Comparison of ENCODE assay signal across 37 cellular contexts in the genomic region with DNA sequence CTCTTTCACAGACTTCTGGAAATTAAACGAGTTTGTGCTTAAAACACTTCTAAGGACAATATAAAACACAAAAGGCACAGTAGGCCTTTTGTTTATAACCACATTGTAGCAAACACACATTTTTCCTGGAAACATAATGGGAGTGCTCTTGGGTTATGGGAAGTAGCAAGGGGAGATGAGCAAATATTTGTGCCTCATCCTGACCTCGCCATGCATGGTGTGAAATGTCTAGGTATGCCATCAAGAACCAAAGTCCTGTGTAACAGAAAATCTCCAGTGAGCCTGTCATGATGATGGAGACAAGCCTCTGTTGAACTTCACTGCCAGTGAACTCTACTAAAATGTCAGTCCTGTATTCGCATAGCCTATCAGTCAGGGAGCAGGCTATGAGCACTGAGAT.
"Had no signal": no experiment of that assay in that cellular context is flagged by ENCODE, and none has a peak within 500 bp of the region (broad histone marks: within the 10 kb centered on the region; RNA-seq: fewer than 3 reads in every experiment).

No MANE protein-coding gene starts in this region.

- H3K27ac ChIP-seq: adrenal gland, body of pancreas, brain microvascular endothelial cell, breast epithelium, VCaP had no signal

- ATAC-seq: activated CD8-positive, alpha-beta T cell treated with anti-CD3 and anti-CD28 coated beads for 36 hours; activated naive CD4-positive, alpha-beta T cell treated with anti-CD3 and anti-CD28 coated beads, Interleukin-2, amount 50 U/mL, for 72 hours; activated T-cell treated with anti-CD3 and anti-CD28 coated beads, Interleukin-2, amount 50 U/mL, for 4 hours; activated T-cell treated with anti-CD3 and anti-CD28 coated beads, Interleukin-2, amount 50 U/mL, for 72 hours; activated T-helper 17 cell treated with anti-CD3 and anti-CD28 coated beads, Interleukin-2, amount 50 U/mL, for 72 hours; body of pancreas had no signal

- H3K36me3 ChIP-seq: adrenal gland, brain microvascular endothelial cell, breast epithelium had no signal

- H3K4me3 ChIP-seq: adrenal gland, body of pancreas, breast epithelium had no signal

- DNase-seq: activated B cell treated with CpG ODN at 0.5 μM for 24 hours; activated CD4-positive, alpha-beta memory T cell treated with anti-CD3 and anti-CD28 coated beads for 36 hours; activated CD4-positive, alpha-beta T cell treated with anti-CD3 and anti-CD28 coated beads for 4 hours; activated CD4-positive, alpha-beta T cell treated with anti-CD3 and anti-CD28 coated beads, Interleukin-2, amount 10 ng/mL, durations not matched to agents 24 days and 14 days; activated CD4-positive, alpha-beta T cell treated with anti-CD3 and anti-CD28 coated beads, Interleukin-2, amount 50 U/mL, for 1 hour; activated CD4-positive, alpha-beta T cell treated with anti-CD3 and anti-CD28 coated beads, Interleukin-2, amount 50 U/mL, for 4 hours; activated CD4-positive, CD25-positive, alpha-beta regulatory T cell treated with anti-CD3 and anti-CD28 coated beads, Interleukin-2, amount 50 U/mL, for 72 hours; activated CD8-positive, alpha-beta memory T cell treated with anti-CD3 and anti-CD28 coated beads, Interleukin-2, amount 50 U/mL, for 4 hours; activated CD8-positive, alpha-beta T cell treated with anti-CD3 and anti-CD28 coated beads for 36 hours; activated effector memory CD4-positive, alpha-beta T cell treated with anti-CD3 and anti-CD28 coated beads, Interleukin-2, amount 50 U/mL, for 16 hours; activated gamma-delta T cell treated with Interleukin-2 at 50 U/mL for 16 hours; activated naive CD4-positive, alpha-beta T cell; activated naive CD4-positive, alpha-beta T cell treated with anti-CD3 and anti-CD28 coated beads for 36 hours; activated naive CD4-positive, alpha-beta T cell treated with anti-CD3 and anti-CD28 coated beads, Interleukin-2, amount 50 U/mL, for 16 hours; activated naive CD8-positive, alpha-beta T cell treated with anti-CD3 and anti-CD28 coated beads for 36 hours; activated T-cell treated with anti-CD3 and anti-CD28 coated beads for 4 hours; activated T-cell treated with anti-CD3 and anti-CD28 coated beads, Interleukin-2, amount 50 U/mL, for 1 hour; activated T-cell treated with anti-CD3 and anti-CD28 coated beads, Interleukin-2, amount 50 U/mL, for 4 hours; activated T-cell treated with anti-CD3 and anti-CD28 coated beads, Interleukin-2, amount 50 U/mL, for 72 hours; adrenal gland; amniotic stem cell; aorta; body of pancreas; brain microvascular endothelial cell; central memory CD4-positive, alpha-beta T cell; T-helper 1 cell; T-helper 2 cell; T-helper 9 cell had no signal

- H3K9me3 Mint-ChIP-seq: activated B cell treated with CpG ODN at 0.5 μM for 24 hours; activated CD4-positive, alpha-beta T cell treated with anti-CD3 and anti-CD28 coated beads, Interleukin-2, amount 10 ng/mL, durations not matched to agents 24 days and 14 days; activated CD8-positive, alpha-beta T cell treated with anti-CD3 and anti-CD28 coated beads for 36 hours; activated naive CD4-positive, alpha-beta T cell treated with anti-CD3 and anti-CD28 coated beads, Interleukin-2, amount 50 U/mL, for 72 hours; activated naive CD8-positive, alpha-beta T cell treated with anti-CD3 and anti-CD28 coated beads for 36 hours; activated T-cell treated with anti-CD3 and anti-CD28 coated beads, Interleukin-2, amount 50 U/mL, for 4 hours; activated T-helper 1 cell treated with anti-CD3 and anti-CD28 coated beads, Interleukin-12 subunit alpha, Interleukin-12 subunit beta, Interleukin-2, Interleukin-4 antibody, amounts not matched to agents 30 ng/mL and 10 ng/mL and 1 ng/mL, durations not matched to agents 14 hours and 24 hours and 36 hours; T-helper 1 cell treated with Interleukin-12 subunit alpha and Interleukin-12 subunit beta and Interleukin-4 antibody, amounts not matched to agents 30 μg/mL and 1 μg/mL, for 36 hours; T-helper 2 cell treated with Interferon-gamma antibody and Interleukin-4, amounts not matched to agents 5 μg/mL and 100 μg/mL, for 36 hours had no signal

- H3K4me1 Mint-ChIP-seq: activated B cell treated with CpG ODN at 0.5 μM for 24 hours; activated CD4-positive, alpha-beta T cell treated with anti-CD3 and anti-CD28 coated beads, Interleukin-2, amount 10 ng/mL, durations not matched to agents 24 days and 14 days; activated naive CD8-positive, alpha-beta T cell treated with anti-CD3 and anti-CD28 coated beads for 36 hours; activated T-helper 17 cell treated with anti-CD3 and anti-CD28 coated beads, Interleukin-2, amount 50 U/mL, for 72 hours had no signal

- H3K4me3 Mint-ChIP-seq: activated B cell treated with CpG ODN at 0.5 μM for 24 hours; activated CD4-positive, alpha-beta memory T cell treated with anti-CD3 and anti-CD28 coated beads for 36 hours; activated CD4-positive, alpha-beta T cell treated with anti-CD3 and anti-CD28 coated beads, Interleukin-2, amount 10 ng/mL, durations not matched to agents 24 days and 14 days; activated CD8-positive, alpha-beta T cell treated with anti-CD3 and anti-CD28 coated beads for 36 hours; activated naive CD4-positive, alpha-beta T cell treated with anti-CD3 and anti-CD28 coated beads for 36 hours; activated naive CD8-positive, alpha-beta T cell treated with anti-CD3 and anti-CD28 coated beads for 36 hours; activated T-cell treated with anti-CD3 and anti-CD28 coated beads, Interleukin-2, amount 50 U/mL, for 4 hours; activated T-cell treated with anti-CD3 and anti-CD28 coated beads, Interleukin-2, amount 50 U/mL, for 72 hours; activated T-helper 1 cell treated with anti-CD3 and anti-CD28 coated beads, Interleukin-12 subunit alpha, Interleukin-12 subunit beta, Interleukin-2, Interleukin-4 antibody, amounts not matched to agents 30 ng/mL and 10 ng/mL and 1 ng/mL, durations not matched to agents 14 hours and 24 hours and 36 hours; activated T-helper 17 cell treated with anti-CD3 and anti-CD28 coated beads, Interleukin-2, amount 50 U/mL, for 72 hours; T-helper 1 cell treated with Interleukin-12 subunit alpha and Interleukin-12 subunit beta and Interleukin-4 antibody, amounts not matched to agents 30 μg/mL and 1 μg/mL, for 36 hours; T-helper 2 cell treated with Interferon-gamma antibody and Interleukin-4, amounts not matched to agents 5 μg/mL and 100 μg/mL, for 36 hours had no signal

- H3K36me3 Mint-ChIP-seq: activated CD4-positive, alpha-beta memory T cell treated with anti-CD3 and anti-CD28 coated beads for 36 hours; activated naive CD4-positive, alpha-beta T cell treated with anti-CD3 and anti-CD28 coated beads, Interleukin-2, amount 50 U/mL, for 72 hours; activated naive CD8-positive, alpha-beta T cell treated with anti-CD3 and anti-CD28 coated beads for 36 hours had no signal

- H3K27ac Mint-ChIP-seq: activated B cell treated with CpG ODN at 0.5 μM for 24 hours; activated CD4-positive, alpha-beta memory T cell treated with anti-CD3 and anti-CD28 coated beads for 36 hours; activated CD4-positive, alpha-beta T cell treated with anti-CD3 and anti-CD28 coated beads, Interleukin-2, amount 10 ng/mL, durations not matched to agents 24 days and 14 days; activated CD8-positive, alpha-beta T cell treated with anti-CD3 and anti-CD28 coated beads for 36 hours; activated naive CD4-positive, alpha-beta T cell treated with anti-CD3 and anti-CD28 coated beads for 36 hours; activated naive CD4-positive, alpha-beta T cell treated with anti-CD3 and anti-CD28 coated beads, Interleukin-2, amount 50 U/mL, for 72 hours; activated naive CD8-positive, alpha-beta T cell treated with anti-CD3 and anti-CD28 coated beads for 36 hours; activated T-cell treated with anti-CD3 and anti-CD28 coated beads, Interleukin-2, amount 50 U/mL, for 72 hours; activated T-helper 1 cell treated with anti-CD3 and anti-CD28 coated beads, Interleukin-12 subunit alpha, Interleukin-12 subunit beta, Interleukin-2, Interleukin-4 antibody, amounts not matched to agents 30 ng/mL and 10 ng/mL and 1 ng/mL, durations not matched to agents 14 hours and 24 hours and 36 hours; activated T-helper 17 cell treated with anti-CD3 and anti-CD28 coated beads, Interleukin-2, amount 50 U/mL, for 72 hours; T-helper 1 cell treated with Interleukin-12 subunit alpha and Interleukin-12 subunit beta and Interleukin-4 antibody, amounts not matched to agents 30 μg/mL and 1 μg/mL, for 36 hours; T-helper 2 cell treated with Interferon-gamma antibody and Interleukin-4, amounts not matched to agents 5 μg/mL and 100 μg/mL, for 36 hours had no signal

- H3K9me3 ChIP-seq: adrenal gland, body of pancreas, breast epithelium had no signal

- H3K4me1 ChIP-seq: adrenal gland, breast epithelium had no signal

- FAIRE-seq: astrocyte, TTC549 had no signal

- H3K27me3 Mint-ChIP-seq: activated B cell treated with CpG ODN at 0.5 μM for 24 hours; activated CD4-positive, alpha-beta memory T cell treated with anti-CD3 and anti-CD28 coated beads for 36 hours; activated CD4-positive, alpha-beta T cell treated with anti-CD3 and anti-CD28 coated beads, Interleukin-2, amount 10 ng/mL, durations not matched to agents 24 days and 14 days; activated CD8-positive, alpha-beta T cell treated with anti-CD3 and anti-CD28 coated beads for 36 hours; activated naive CD8-positive, alpha-beta T cell treated with anti-CD3 and anti-CD28 coated beads for 36 hours; activated T-helper 17 cell treated with anti-CD3 and anti-CD28 coated beads, Interleukin-2, amount 50 U/mL, for 72 hours had no signal

- H3K27me3 ChIP-seq: adrenal gland, body of pancreas, brain microvascular endothelial cell, breast epithelium had no signal
